ENCODE assay signal across 11 cellular contexts in genomic region chr11:60261014-60261413, GRCh38. TPM values are rescaled to one million over a fixed set of nuclear protein-coding genes. Genes with fewer than 3 reads are reported as not detected.
"Had no signal": no experiment of that assay in that cellular context is flagged by ENCODE, and none has a peak within 500 bp of the region (broad histone marks: within the 10 kb centered on the region; RNA-seq: fewer than 3 reads in every experiment).

No MANE protein-coding gene starts in this region.

- H2AFZ ChIP-seq: GM23248 had no signal

- ATAC-seq: HCT116 had no signal

- H3K27ac ChIP-seq: GM23248, KMS-11 had no signal

- DNase-seq: GM23248, GOT3, H9, IMR-90, Karpas-422, KBM-7 had no signal

- H3K4me3 Mint-ChIP-seq: H9 had no signal

- H3K4me3 ChIP-seq: GM23248 had no signal

- H3K4me1 Mint-ChIP-seq: H9 had no signal

- H3K9ac ChIP-seq: GM23248, KMS-11 had no signal

- FAIRE-seq: H54, HTR-8/SVneo had no signal

- H3K4me2 ChIP-seq: KMS-11 had no signal

RNA-seq across cellular contexts. Expression of gene MS4A4E, which starts 18.1 kb away (rescaled TPM):
- total RNA-seq: GM23248, IMR-90 had no signal
- polyA plus RNA-seq: GM23248, IMR-90 had no signal

RNA-seq across cellular contexts. Expression of gene MS4A4A, which starts 19.5 kb away (rescaled TPM):
- total RNA-seq: GM23248, H9, HT-29, IMR-90 had no signal
- polyA plus RNA-seq: GM23248, IMR-90 had no signal
